24 cellular contexts compared by ENCODE assay signal in the genomic region with DNA sequence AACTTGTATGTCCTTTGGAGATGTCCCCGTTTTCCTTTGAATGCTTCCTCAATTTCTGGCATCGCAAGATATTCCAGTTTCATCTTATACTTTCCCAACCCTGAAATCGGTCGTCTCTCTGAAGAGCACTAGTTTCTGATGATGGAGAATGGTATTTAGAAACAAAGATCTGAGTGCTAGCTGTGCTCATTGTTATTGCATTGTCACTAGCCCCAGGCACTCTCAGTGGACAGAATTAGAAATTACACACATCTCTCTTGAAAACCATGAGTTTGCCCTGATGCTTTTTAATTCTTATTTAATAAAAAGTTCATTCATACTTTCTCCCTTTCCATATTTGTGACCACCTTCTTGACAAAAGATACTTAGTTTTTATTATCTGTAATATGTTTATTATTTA.
A peak's percentile ranks its signal among the peaks of the same experiment; 100 is the strongest.
DNase-seq lines count a peak whose midpoint lies in the region; TF ChIP-seq lines count a peak whose summit lies in the region.
"Had no signal": no experiment of that assay in that cellular context is flagged by ENCODE, and none has a peak within 500 bp of the region (broad histone marks: within the 10 kb centered on the region; RNA-seq: fewer than 3 reads in every experiment).

No MANE protein-coding gene starts in this region.

- no TSS peak for BruUV-seq in mammary epithelial cell (replicated peaks; lab: Mats Ljungman, UMichigan)

- H3K4me3 Mint-ChIP-seq in neural crest cell: no peak overlapping the region
- H3K4me3 Mint-ChIP-seq: CD4-positive, alpha-beta T cell; dendritic cell treated with granulocyte-macrophage colony-stimulating factor and Interleukin-4, amounts not matched to agents 40 ng/mL and 50 ng/mL, for 4 days; H9; T-helper 1 cell treated with Interleukin-12 subunit alpha and Interleukin-12 subunit beta and Interleukin-4 antibody, amounts not matched to agents 30 μg/mL and 1 μg/mL, for 36 hours had no signal

- no peak overlapping the region for H3K27ac ChIP-seq in MM.1S (ENCODE audit: low read length)
- H3K27ac ChIP-seq in mammary epithelial cell (ENCODE audit: insufficient read depth, low read depth, low read length): peak overlapping the region; percentile 63
- peak overlapping the region in 2 of 4 donors; percentile 54 to 63 for H3K27ac ChIP-seq in sigmoid colon
- H3K27ac ChIP-seq: lower lobe of right lung, VCaP had no signal

- H3K79me2 ChIP-seq in MM.1S (ENCODE audit: low read length): peaks cover 92% of the 10 kb centered on the region
- H3K79me2 ChIP-seq in mammary epithelial cell (ENCODE audit: insufficient read depth, low read length): peaks cover 98% of the 10 kb centered on the region

- peak; percentile 19 for TF ChIP-seq CTCF in MM.1S (IDR thresholded peaks at IDR 0.05; ENCODE audit: low read length)
- peak in 1 of 2 donors; percentile 12 for TF ChIP-seq CTCF in mammary epithelial cell (conservative IDR thresholded peaks at IDR 0.05 in 1 of 2, IDR thresholded peaks at IDR 0.05 in 1 of 2; ENCODE audit: extremely low read depth in 1 of 2, insufficient read depth in 1 of 2, low read depth in 1 of 2, low read length in 2 of 2)
- TF ChIP-seq CTCF in neural crest cell (conservative IDR thresholded peaks at IDR 0.05): peak; percentile 30
- TF ChIP-seq CTCF in sigmoid colon (IDR thresholded peaks at IDR 0.05): no peak

- no peak for TF ChIP-seq EP300 in sigmoid colon (IDR thresholded peaks at IDR 0.05)

- no peak overlapping the region for H3K4me3 ChIP-seq in MM.1S (ENCODE audit: low read length)
- H3K4me3 ChIP-seq in mammary epithelial cell (replicated peaks in 1 of 3; ENCODE audit: insufficient read depth in 1 of 3, low read depth in 2 of 3, low read length in 3 of 3): no peak overlapping the region
- no peak overlapping the region for H3K4me3 ChIP-seq in sigmoid colon
- H3K4me3 ChIP-seq: gastrocnemius medialis, lower lobe of right lung had no signal

- H3K4me1 Mint-ChIP-seq in neural crest cell: peaks cover 31% of the 10 kb centered on the region

- CTCF ChIA-PET in mammary epithelial cell (lab: Charles Lee; ENCODE audit: low non-redundant PET): no interaction called here

- TF ChIP-seq POLR2A in sigmoid colon (IDR thresholded peaks at IDR 0.05): no peak

- no peaks in the 10 kb centered on the region for H3K9me3 Mint-ChIP-seq in neural crest cell
- H3K9me3 Mint-ChIP-seq: CD4-positive, alpha-beta T cell; dendritic cell treated with granulocyte-macrophage colony-stimulating factor and Interleukin-4, amounts not matched to agents 40 ng/mL and 50 ng/mL, for 4 days; H9; T-helper 1 cell treated with Interleukin-12 subunit alpha and Interleukin-12 subunit beta and Interleukin-4 antibody, amounts not matched to agents 30 μg/mL and 1 μg/mL, for 36 hours had no signal

- H3K27me3 Mint-ChIP-seq in neural crest cell (ENCODE audit: low read depth): no peaks in the 10 kb centered on the region
- H3K27me3 Mint-ChIP-seq: CD4-positive, alpha-beta T cell; dendritic cell treated with granulocyte-macrophage colony-stimulating factor and Interleukin-4, amounts not matched to agents 40 ng/mL and 50 ng/mL, for 4 days had no signal

- no peaks in the 10 kb centered on the region for H3K9me3 ChIP-seq in MM.1S (replicated peaks; ENCODE audit: insufficient read depth, low read length)
- no peaks in the 10 kb centered on the region for H3K9me3 ChIP-seq in mammary epithelial cell (replicated peaks; ENCODE audit: insufficient read depth, low read length)
- H3K9me3 ChIP-seq in sigmoid colon: no peaks in the 10 kb centered on the region
- H3K9me3 ChIP-seq: gastrocnemius medialis, lower lobe of right lung had no signal

- peaks cover 36% of the 10 kb centered on the region for H3K36me3 Mint-ChIP-seq in neural crest cell (ENCODE audit: low read depth)

- DNase-seq in EH (ENCODE audit: low read depth): peak; percentile 55
- DNase-seq in MM.1S: no peak
- DNase-seq in mammary epithelial cell: peak; percentile 24
- no peak for DNase-seq in neural crest cell (ENCODE audit: low read depth, low spot score)
- DNase-seq in activated CD4-positive, alpha-beta T cell treated with anti-CD3 and anti-CD28 coated beads, Interleukin-2, amount 50 U/mL, for 1 hour: no peak
- DNase-seq in cerebellar cortex (ENCODE audit: low spot score): no peak
- no peak for DNase-seq in sigmoid colon
- DNase-seq in SK-N-DZ (ENCODE audit: low spot score): no peak
- DNase-seq: activated effector memory CD4-positive, alpha-beta T cell treated with Interleukin-2 at 50 U/mL for 16 hours; CD4-positive, alpha-beta T cell; gastrocnemius medialis; GF-D8; H9; islet precursor cell; Karpas-422; lower lobe of right lung; NCI-H1105; NCI-H524; retina; SHP77; stimulated activated CD4-positive, alpha-beta T cell treated with anti-CD3 and anti-CD28 coated beads, Interleukin-12 subunit alpha, Interleukin-12 subunit beta, amount 100 ng/mL, for 4 hours had no signal

- intact Hi-C loops in mammary epithelial cell (cut with micrococcal nuclease): no loop called here
- intact Hi-C loops in sigmoid colon (cut with DNase I): no loop called here

- in situ Hi-C loops in mammary epithelial cell (cut with MboI; ENCODE audit: low sequenced_read_pairs in 2 of 2): no loop called here

- H3K27ac Mint-ChIP-seq in neural crest cell (ENCODE audit: unreplicated experiment): peak overlapping the region; percentile 44
- H3K27ac Mint-ChIP-seq: CD4-positive, alpha-beta T cell; dendritic cell treated with granulocyte-macrophage colony-stimulating factor and Interleukin-4, amounts not matched to agents 40 ng/mL and 50 ng/mL, for 4 days; H9 had no signal

- H2AFZ ChIP-seq in MM.1S (ENCODE audit: low read length): no peak overlapping the region
- H2AFZ ChIP-seq in mammary epithelial cell (ENCODE audit: low read depth, low read length): no peak overlapping the region

- H3K9me2 ChIP-seq in MM.1S (replicated peaks; ENCODE audit: insufficient read depth, low read length): no peaks in the 10 kb centered on the region

- peaks cover 30% of the 10 kb centered on the region for H3F3A ChIP-seq in MM.1S (ENCODE audit: insufficient read depth, low read length)

- no peak overlapping the region for H3K9ac ChIP-seq in MM.1S (ENCODE audit: low read length)
- H3K9ac ChIP-seq in mammary epithelial cell (ENCODE audit: insufficient read depth, low read length): no peak overlapping the region

- 73% methylated on average over 4 of the region's 4 CpGs for WGBS in mammary epithelial cell (ENCODE audit: low coverage, missing lambda C conversion rate)
- whole genome bisulfite sequencing in sigmoid colon, 2 donors: 95% methylated on average over 4 of the region's 4 CpGs

- no peaks in the 10 kb centered on the region for H4K20me1 ChIP-seq in MM.1S (ENCODE audit: insufficient read depth, low read length)
- no peaks in the 10 kb centered on the region for H4K20me1 ChIP-seq in mammary epithelial cell (ENCODE audit: insufficient read depth, low read length)

- H3K4me2 ChIP-seq in MM.1S (ENCODE audit: low read depth, low read length) (no peak overlapping the region), mammary epithelial cell (ENCODE audit: insufficient read depth, low read depth, low read length) (no peak overlapping the region)

- H3K36me3 ChIP-seq in MM.1S (replicated peaks; ENCODE audit: insufficient read depth, low read length) (peaks cover 20% of the 10 kb centered on the region), mammary epithelial cell (ENCODE audit: insufficient read depth, low read length) (peaks cover 23% of the 10 kb centered on the region), sigmoid colon (peaks cover 0 to 28% (median 24%) of the 10 kb centered on the region in 4 donors)

- H3K4me1 ChIP-seq in MM.1S (ENCODE audit: low read length) (peaks cover 51% of the 10 kb centered on the region), mammary epithelial cell (ENCODE audit: insufficient read depth, low read length) (peaks cover 31% of the 10 kb centered on the region), sigmoid colon (peaks cover 0 to 59% (median 47%) of the 10 kb centered on the region in 4 donors)

- dilution Hi-C loops in mammary epithelial cell (cut with HindIII; ENCODE audit: low sequenced_read_pairs): no loop called here

- H3K27me3 ChIP-seq in MM.1S (replicated peaks; ENCODE audit: insufficient read depth, low read length) (no peaks in the 10 kb centered on the region), mammary epithelial cell (ENCODE audit: insufficient read depth, low read length) (no peaks in the 10 kb centered on the region), sigmoid colon (no peaks in the 10 kb centered on the region)
- H3K27me3 ChIP-seq: gastrocnemius medialis had no signal

Comparison
In these comparisons a context has a peak if more than half of its experiments do, and no peak if none do; other contexts are left out.
1. DNase-seq: peak in EH (single experiment) and mammary epithelial cell (single experiment); none in MM.1S (single experiment), neural crest cell (single experiment), activated CD4-positive, alpha-beta T cell treated with anti-CD3 and anti-CD28 coated beads, Interleukin-2, amount 50 U/mL, for 1 hour (single experiment), cerebellar cortex (single experiment), sigmoid colon (single experiment) and SK-N-DZ (single experiment).
2. CTCF ChIP-seq: peak in MM.1S (single experiment) and neural crest cell (single experiment); none in sigmoid colon (0 of 4).